1 cellular context compared by ENCODE assay signal in the genomic region with DNA sequence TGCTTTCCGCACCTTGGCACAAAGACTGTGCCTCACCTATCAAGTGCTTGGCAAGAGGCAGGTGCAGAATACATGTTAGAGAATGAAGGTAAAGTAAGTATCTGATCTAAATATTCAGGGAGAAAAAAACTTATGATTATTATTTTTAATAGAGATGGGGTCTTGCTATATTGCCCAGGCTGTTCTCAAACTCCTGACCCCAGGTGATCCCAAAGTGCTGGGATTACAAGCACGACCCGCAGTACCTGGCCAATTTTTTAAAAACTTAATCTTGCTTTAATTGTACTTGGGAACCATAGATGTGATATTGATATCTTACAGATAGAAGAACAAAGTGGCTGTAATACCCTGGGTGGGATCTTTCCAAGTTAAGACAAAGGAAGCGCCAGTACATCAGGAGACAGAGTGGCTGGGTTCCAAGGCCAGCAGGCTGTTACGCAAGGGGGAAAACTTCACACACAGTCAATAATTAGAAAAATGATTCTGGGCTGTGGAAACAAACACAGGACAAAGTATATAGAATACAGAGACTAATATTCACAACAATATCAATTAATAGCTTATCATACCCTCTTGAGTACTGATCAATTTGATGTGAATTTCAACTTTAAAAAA.
TF ChIP-seq lines count a peak whose summit lies in the region.

No MANE protein-coding gene starts in this region.

TF ChIP-seq in HepG2, 621 proteins besides CTCF, POLR2A, EP300 and RAD21 (continued from another document and continues in another):
- TF ChIP-seq, protein P1, sequence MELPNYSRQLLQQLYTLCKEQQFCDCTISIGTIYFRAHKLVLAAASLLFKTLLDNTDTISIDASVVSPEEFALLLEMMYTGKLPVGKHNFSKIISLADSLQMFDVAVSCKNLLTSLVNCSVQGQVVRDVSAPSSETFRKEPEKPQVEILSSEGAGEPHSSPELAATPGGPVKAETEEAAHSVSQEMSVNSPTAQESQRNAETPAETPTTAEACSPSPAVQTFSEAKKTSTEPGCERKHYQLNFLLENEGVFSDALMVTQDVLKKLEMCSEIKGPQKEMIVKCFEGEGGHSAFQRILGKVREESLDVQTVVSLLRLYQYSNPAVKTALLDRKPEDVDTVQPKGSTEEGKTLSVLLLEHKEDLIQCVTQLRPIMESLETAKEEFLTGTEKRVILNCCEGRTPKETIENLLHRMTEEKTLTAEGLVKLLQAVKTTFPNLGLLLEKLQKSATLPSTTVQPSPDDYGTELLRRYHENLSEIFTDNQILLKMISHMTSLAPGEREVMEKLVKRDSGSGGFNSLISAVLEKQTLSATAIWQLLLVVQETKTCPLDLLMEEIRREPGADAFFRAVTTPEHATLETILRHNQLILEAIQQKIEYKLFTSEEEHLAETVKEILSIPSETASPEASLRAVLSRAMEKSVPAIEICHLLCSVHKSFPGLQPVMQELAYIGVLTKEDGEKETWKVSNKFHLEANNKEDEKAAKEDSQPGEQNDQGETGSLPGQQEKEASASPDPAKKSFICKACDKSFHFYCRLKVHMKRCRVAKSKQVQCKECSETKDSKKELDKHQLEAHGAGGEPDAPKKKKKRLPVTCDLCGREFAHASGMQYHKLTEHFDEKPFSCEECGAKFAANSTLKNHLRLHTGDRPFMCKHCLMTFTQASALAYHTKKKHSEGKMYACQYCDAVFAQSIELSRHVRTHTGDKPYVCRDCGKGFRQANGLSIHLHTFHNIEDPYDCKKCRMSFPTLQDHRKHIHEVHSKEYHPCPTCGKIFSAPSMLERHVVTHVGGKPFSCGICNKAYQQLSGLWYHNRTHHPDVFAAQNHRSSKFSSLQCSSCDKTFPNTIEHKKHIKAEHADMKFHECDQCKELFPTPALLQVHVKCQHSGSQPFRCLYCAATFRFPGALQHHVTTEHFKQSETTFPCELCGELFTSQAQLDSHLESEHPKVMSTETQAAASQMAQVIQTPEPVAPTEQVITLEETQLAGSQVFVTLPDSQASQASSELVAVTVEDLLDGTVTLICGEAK (IDR thresholded peaks at IDR 0.05) = no peak
- TF ChIP-seq, protein P1 (CRISPR knock-in tag; IDR thresholded peaks at IDR 0.05) = no peak
- TF ChIP-seq NFIC (IDR thresholded peaks at IDR 0.05; ENCODE audit: low read length) (peak; percentile 48; the same call in 1 of the 2 replicates), MAZ (IDR thresholded peaks at IDR 0.05; ENCODE audit: borderline replicate concordance, low read depth, low read length) (no peak), MAZ (CRISPR knock-in tag; IDR thresholded peaks at IDR 0.05; ENCODE audit: low read depth) (no peak), FOXA3 (CRISPR knock-in tag; IDR thresholded peaks at IDR 0.05) (peak; percentile 68), ATF7-NPFF (CRISPR knock-in tag; IDR thresholded peaks at IDR 0.05; ENCODE audit: low read depth) (no peak), FOXA1 (IDR thresholded peaks at IDR 0.05) (no peak), FOXA1 (CRISPR knock-in tag; IDR thresholded peaks at IDR 0.05) (0 out of 2 replicates have a peak, but pooled peaks have one; percentile 7), NFE2 (CRISPR knock-in tag; IDR thresholded peaks at IDR 0.05) (no peak), FOXO1 (CRISPR knock-in tag; IDR thresholded peaks at IDR 0.05) (peak; percentile 59; the same call in 1 of the 2 replicates), ZNF34 (CRISPR knock-in tag; IDR thresholded peaks at IDR 0.05; ENCODE audit: borderline replicate concordance) (no peak), KLF13 (CRISPR knock-in tag; IDR thresholded peaks at IDR 0.05) (no peak), RBFOX2 (IDR thresholded peaks at IDR 0.05; ENCODE audit: low read depth, low read length) (no peak), ZNF224 (CRISPR knock-in tag; IDR thresholded peaks at IDR 0.05) (no peak), ZSCAN12 (CRISPR knock-in tag; IDR thresholded peaks at IDR 0.05) (no peak), HOXA9 (CRISPR knock-in tag; IDR thresholded peaks at IDR 0.05; ENCODE audit: borderline replicate concordance) (no peak), HNF4G (IDR thresholded peaks at IDR 0.05; ENCODE audit: borderline replicate concordance, low read depth, low read length) (peak; percentile 5; the same call in 1 of the 2 replicates), HNF4G (CRISPR knock-in tag; IDR thresholded peaks at IDR 0.05; ENCODE audit: borderline replicate concordance, low read depth) (no peak), RARA (CRISPR knock-in tag; IDR thresholded peaks at IDR 0.05) (peak; percentile 58; the same call in 1 of the 2 replicates), ZBTB1 (CRISPR knock-in tag; IDR thresholded peaks at IDR 0.05; ENCODE audit: borderline replicate concordance) (no peak), TCF7 (IDR thresholded peaks at IDR 0.05; ENCODE audit: low read depth) (peak; percentile 73; the same call in 1 of the 2 replicates), JUN (CRISPR knock-in tag; IDR thresholded peaks at IDR 0.05) (no peak), ZNF264 (CRISPR knock-in tag; IDR thresholded peaks at IDR 0.05) (peak; percentile 55; the same call in 1 of the 2 replicates)
- TF ChIP-seq, protein P2, sequence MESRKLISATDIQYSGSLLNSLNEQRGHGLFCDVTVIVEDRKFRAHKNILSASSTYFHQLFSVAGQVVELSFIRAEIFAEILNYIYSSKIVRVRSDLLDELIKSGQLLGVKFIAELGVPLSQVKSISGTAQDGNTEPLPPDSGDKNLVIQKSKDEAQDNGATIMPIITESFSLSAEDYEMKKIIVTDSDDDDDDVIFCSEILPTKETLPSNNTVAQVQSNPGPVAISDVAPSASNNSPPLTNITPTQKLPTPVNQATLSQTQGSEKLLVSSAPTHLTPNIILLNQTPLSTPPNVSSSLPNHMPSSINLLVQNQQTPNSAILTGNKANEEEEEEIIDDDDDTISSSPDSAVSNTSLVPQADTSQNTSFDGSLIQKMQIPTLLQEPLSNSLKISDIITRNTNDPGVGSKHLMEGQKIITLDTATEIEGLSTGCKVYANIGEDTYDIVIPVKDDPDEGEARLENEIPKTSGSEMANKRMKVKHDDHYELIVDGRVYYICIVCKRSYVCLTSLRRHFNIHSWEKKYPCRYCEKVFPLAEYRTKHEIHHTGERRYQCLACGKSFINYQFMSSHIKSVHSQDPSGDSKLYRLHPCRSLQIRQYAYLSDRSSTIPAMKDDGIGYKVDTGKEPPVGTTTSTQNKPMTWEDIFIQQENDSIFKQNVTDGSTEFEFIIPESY (CRISPR knock-in tag; IDR thresholded peaks at IDR 0.05) = no peak
- TF ChIP-seq, protein P3, sequence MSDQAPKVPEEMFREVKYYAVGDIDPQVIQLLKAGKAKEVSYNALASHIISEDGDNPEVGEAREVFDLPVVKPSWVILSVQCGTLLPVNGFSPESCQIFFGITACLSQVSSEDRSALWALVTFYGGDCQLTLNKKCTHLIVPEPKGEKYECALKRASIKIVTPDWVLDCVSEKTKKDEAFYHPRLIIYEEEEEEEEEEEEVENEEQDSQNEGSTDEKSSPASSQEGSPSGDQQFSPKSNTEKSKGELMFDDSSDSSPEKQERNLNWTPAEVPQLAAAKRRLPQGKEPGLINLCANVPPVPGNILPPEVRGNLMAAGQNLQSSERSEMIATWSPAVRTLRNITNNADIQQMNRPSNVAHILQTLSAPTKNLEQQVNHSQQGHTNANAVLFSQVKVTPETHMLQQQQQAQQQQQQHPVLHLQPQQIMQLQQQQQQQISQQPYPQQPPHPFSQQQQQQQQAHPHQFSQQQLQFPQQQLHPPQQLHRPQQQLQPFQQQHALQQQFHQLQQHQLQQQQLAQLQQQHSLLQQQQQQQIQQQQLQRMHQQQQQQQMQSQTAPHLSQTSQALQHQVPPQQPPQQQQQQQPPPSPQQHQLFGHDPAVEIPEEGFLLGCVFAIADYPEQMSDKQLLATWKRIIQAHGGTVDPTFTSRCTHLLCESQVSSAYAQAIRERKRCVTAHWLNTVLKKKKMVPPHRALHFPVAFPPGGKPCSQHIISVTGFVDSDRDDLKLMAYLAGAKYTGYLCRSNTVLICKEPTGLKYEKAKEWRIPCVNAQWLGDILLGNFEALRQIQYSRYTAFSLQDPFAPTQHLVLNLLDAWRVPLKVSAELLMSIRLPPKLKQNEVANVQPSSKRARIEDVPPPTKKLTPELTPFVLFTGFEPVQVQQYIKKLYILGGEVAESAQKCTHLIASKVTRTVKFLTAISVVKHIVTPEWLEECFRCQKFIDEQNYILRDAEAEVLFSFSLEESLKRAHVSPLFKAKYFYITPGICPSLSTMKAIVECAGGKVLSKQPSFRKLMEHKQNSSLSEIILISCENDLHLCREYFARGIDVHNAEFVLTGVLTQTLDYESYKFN (CRISPR knock-in tag; conservative IDR thresholded peaks at IDR 0.05) = peak; percentile 71
- TF ChIP-seq, protein P4, sequence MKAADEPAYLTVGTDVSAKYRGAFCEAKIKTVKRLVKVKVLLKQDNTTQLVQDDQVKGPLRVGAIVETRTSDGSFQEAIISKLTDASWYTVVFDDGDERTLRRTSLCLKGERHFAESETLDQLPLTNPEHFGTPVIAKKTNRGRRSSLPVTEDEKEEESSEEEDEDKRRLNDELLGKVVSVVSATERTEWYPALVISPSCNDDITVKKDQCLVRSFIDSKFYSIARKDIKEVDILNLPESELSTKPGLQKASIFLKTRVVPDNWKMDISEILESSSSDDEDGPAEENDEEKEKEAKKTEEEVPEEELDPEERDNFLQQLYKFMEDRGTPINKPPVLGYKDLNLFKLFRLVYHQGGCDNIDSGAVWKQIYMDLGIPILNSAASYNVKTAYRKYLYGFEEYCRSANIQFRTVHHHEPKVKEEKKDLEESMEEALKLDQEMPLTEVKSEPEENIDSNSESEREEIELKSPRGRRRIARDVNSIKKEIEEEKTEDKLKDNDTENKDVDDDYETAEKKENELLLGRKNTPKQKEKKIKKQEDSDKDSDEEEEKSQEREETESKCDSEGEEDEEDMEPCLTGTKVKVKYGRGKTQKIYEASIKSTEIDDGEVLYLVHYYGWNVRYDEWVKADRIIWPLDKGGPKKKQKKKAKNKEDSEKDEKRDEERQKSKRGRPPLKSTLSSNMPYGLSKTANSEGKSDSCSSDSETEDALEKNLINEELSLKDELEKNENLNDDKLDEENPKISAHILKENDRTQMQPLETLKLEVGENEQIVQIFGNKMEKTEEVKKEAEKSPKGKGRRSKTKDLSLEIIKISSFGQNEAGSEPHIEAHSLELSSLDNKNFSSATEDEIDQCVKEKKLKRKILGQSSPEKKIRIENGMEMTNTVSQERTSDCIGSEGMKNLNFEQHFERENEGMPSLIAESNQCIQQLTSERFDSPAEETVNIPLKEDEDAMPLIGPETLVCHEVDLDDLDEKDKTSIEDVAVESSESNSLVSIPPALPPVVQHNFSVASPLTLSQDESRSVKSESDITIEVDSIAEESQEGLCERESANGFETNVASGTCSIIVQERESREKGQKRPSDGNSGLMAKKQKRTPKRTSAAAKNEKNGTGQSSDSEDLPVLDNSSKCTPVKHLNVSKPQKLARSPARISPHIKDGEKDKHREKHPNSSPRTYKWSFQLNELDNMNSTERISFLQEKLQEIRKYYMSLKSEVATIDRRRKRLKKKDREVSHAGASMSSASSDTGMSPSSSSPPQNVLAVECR (CRISPR knock-in tag; IDR thresholded peaks at IDR 0.05; ENCODE audit: borderline replicate concordance) = no peak
- TF ChIP-seq, protein P5, sequence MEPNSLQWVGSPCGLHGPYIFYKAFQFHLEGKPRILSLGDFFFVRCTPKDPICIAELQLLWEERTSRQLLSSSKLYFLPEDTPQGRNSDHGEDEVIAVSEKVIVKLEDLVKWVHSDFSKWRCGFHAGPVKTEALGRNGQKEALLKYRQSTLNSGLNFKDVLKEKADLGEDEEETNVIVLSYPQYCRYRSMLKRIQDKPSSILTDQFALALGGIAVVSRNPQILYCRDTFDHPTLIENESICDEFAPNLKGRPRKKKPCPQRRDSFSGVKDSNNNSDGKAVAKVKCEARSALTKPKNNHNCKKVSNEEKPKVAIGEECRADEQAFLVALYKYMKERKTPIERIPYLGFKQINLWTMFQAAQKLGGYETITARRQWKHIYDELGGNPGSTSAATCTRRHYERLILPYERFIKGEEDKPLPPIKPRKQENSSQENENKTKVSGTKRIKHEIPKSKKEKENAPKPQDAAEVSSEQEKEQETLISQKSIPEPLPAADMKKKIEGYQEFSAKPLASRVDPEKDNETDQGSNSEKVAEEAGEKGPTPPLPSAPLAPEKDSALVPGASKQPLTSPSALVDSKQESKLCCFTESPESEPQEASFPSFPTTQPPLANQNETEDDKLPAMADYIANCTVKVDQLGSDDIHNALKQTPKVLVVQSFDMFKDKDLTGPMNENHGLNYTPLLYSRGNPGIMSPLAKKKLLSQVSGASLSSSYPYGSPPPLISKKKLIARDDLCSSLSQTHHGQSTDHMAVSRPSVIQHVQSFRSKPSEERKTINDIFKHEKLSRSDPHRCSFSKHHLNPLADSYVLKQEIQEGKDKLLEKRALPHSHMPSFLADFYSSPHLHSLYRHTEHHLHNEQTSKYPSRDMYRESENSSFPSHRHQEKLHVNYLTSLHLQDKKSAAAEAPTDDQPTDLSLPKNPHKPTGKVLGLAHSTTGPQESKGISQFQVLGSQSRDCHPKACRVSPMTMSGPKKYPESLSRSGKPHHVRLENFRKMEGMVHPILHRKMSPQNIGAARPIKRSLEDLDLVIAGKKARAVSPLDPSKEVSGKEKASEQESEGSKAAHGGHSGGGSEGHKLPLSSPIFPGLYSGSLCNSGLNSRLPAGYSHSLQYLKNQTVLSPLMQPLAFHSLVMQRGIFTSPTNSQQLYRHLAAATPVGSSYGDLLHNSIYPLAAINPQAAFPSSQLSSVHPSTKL (CRISPR knock-in tag; IDR thresholded peaks at IDR 0.05) = peak; percentile 85
- TF ChIP-seq, protein P6, sequence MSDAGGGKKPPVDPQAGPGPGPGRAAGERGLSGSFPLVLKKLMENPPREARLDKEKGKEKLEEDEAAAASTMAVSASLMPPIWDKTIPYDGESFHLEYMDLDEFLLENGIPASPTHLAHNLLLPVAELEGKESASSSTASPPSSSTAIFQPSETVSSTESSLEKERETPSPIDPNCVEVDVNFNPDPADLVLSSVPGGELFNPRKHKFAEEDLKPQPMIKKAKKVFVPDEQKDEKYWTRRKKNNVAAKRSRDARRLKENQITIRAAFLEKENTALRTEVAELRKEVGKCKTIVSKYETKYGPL (CRISPR knock-in tag; IDR thresholded peaks at IDR 0.05) = peak; percentile 79; the same call in 1 of the 2 replicates
